13 cellular contexts compared by ENCODE assay signal in genomic region chr12:46832084-46832704, GRCh38. TPM values are rescaled to one million over a fixed set of nuclear protein-coding genes. Genes with fewer than 3 reads are reported as not detected.
DNase-seq lines count a peak whose midpoint lies in the region; ATAC-seq and TF ChIP-seq lines count a peak whose summit lies in the region.
"Had no signal": no experiment of that assay in that cellular context is flagged by ENCODE, and none has a peak within 500 bp of the region (broad histone marks: within the 10 kb centered on the region; RNA-seq: fewer than 3 reads in every experiment).

No MANE protein-coding gene starts in this region.

- no peak for TF ChIP-seq POLR2A in heart left ventricle (IDR thresholded peaks at IDR 0.05)
- no peak for TF ChIP-seq POLR2A in gastroesophageal sphincter (IDR thresholded peaks at IDR 0.05)

- H3K79me2 ChIP-seq in osteoblast (ENCODE audit: insufficient read depth, low read length), result no peaks in the 10 kb centered on the region

- intact Hi-C loops in heart left ventricle (cut with DNase I) (loop anchor here in 1 of 10 donors (10.0 kb wide), 1 partner anchor 147 kb away; no protein-coding TSS in a partner anchor), posterior vena cava (cut with DNase I) (no loop called here)

- H3K27me3 ChIP-seq in NT2/D1 (ENCODE audit: insufficient read depth, insufficient read length) (peaks cover 56% of the 10 kb centered on the region), heart left ventricle (peaks cover 0 to 60% (median 9%) of the 10 kb centered on the region in 9 donors), osteoblast (ENCODE audit: insufficient read depth, low read length) (peaks cover 46% of the 10 kb centered on the region), gastroesophageal sphincter (peaks cover 49% of the 10 kb centered on the region)
- H3K27me3 ChIP-seq: SJSA1 had no signal

- H3K4me2 ChIP-seq in osteoblast (ENCODE audit: insufficient read depth, low read length), result peak overlapping the region; percentile 74

- H3K36me3 ChIP-seq in NT2/D1 (ENCODE audit: insufficient read depth, insufficient read length, low read length) (no peaks in the 10 kb centered on the region), heart left ventricle (no peaks in the 10 kb centered on the region), osteoblast (ENCODE audit: insufficient read depth, low read length) (no peaks in the 10 kb centered on the region), gastroesophageal sphincter (no peaks in the 10 kb centered on the region)
- H3K36me3 ChIP-seq: SJSA1 had no signal

- DNase-seq in COLO668 (lab: John Stamatoyannopoulos, UW; ENCODE audit: unreplicated experiment) (peak; percentile 2), NT2/D1 (ENCODE audit: low read depth, low spot score) (no peak), heart left ventricle (no peak), osteoblast (ENCODE audit: insufficient read length, low spot score, missing footprints) (peak; percentile 56), HPDE6-E6E7 (ENCODE audit: extremely low spot score) (no peak), posterior vena cava (ENCODE audit: low spot score) (no peak), AG08395 (ENCODE audit: low spot score) (no peak)
- DNase-seq: activated CD4-positive, alpha-beta T cell treated with anti-CD3 and anti-CD28 coated beads, Interleukin-2, amount 50 U/mL, for 1 hour; CD4-positive, CD25-positive, alpha-beta regulatory T cell; midbrain; stimulated activated naive CD4-positive, alpha-beta T cell had no signal

- H3K27ac ChIP-seq in heart left ventricle, result peak overlapping the region in 2 of 12 donors; percentile 59 to 79
- no peak overlapping the region for H3K27ac ChIP-seq in osteoblast (ENCODE audit: low read depth, low read length)
- H3K27ac ChIP-seq in gastroesophageal sphincter, result no peak overlapping the region
- H3K27ac ChIP-seq: SJSA1 had no signal

- ATAC-seq in heart left ventricle (no peak), gastroesophageal sphincter (no peak)

- H3K4me3 ChIP-seq in NT2/D1 (ENCODE audit: insufficient read length, low read depth), result peak overlapping the region; percentile 56
- H3K4me3 ChIP-seq in heart left ventricle, result peak overlapping the region in 11 of 12 donors; percentile 37 to 58 (median 50)
- peak overlapping the region; percentile 66 for H3K4me3 ChIP-seq in osteoblast (ENCODE audit: insufficient read depth, low read length)
- no peak overlapping the region for H3K4me3 ChIP-seq in gastroesophageal sphincter
- H3K4me3 ChIP-seq: SJSA1 had no signal

- 19 to 47% (median 23%) methylated on average over 17 of the region's 17 CpGs for WGBS in heart left ventricle, 4 donors
- 35 to 44% methylated on average over 14 to 15 of the region's 17 CpGs for WGBS in gastroesophageal sphincter (ENCODE audit: low coverage in 1 of 2), 2 donors

- no peak for TF ChIP-seq CTCF in heart left ventricle (IDR thresholded peaks at IDR 0.05)
- no peak for TF ChIP-seq CTCF in osteoblast (IDR thresholded peaks at IDR 0.05; ENCODE audit: extremely low read depth, low read depth, low read length)
- TF ChIP-seq CTCF in gastroesophageal sphincter (IDR thresholded peaks at IDR 0.05), result no peak

- no peaks in the 10 kb centered on the region for H4K20me1 ChIP-seq in osteoblast (ENCODE audit: insufficient read depth, low read length)

- H3K9me3 ChIP-seq in NT2/D1 (ENCODE audit: insufficient read depth, low read length) (no peaks in the 10 kb centered on the region), heart left ventricle (no peaks in the 10 kb centered on the region), osteoblast (ENCODE audit: low read depth, low read length) (no peaks in the 10 kb centered on the region), gastroesophageal sphincter (no peaks in the 10 kb centered on the region)
- H3K9me3 ChIP-seq: SJSA1 had no signal

- H3K9ac ChIP-seq in NT2/D1 (ENCODE audit: insufficient read length, low read depth), result peak overlapping the region; percentile 65

- H2AFZ ChIP-seq in osteoblast (ENCODE audit: low read length), result no peak overlapping the region

- no peak for TF ChIP-seq EP300 in gastroesophageal sphincter (IDR thresholded peaks at IDR 0.05)

- no peaks in the 10 kb centered on the region for H3K4me1 ChIP-seq in NT2/D1 (ENCODE audit: insufficient read depth, insufficient read length)
- H3K4me1 ChIP-seq in heart left ventricle, result peaks cover 0 to 15% (median 0%) of the 10 kb centered on the region in 12 donors
- peaks cover 8% of the 10 kb centered on the region for H3K4me1 ChIP-seq in osteoblast (ENCODE audit: insufficient read depth, low read length)
- peaks cover 0 to 19% (median 8%) of the 10 kb centered on the region in 3 donors for H3K4me1 ChIP-seq in gastroesophageal sphincter
- H3K4me1 ChIP-seq: SJSA1 had no signal

RNA-seq across cellular contexts. Expression of gene SLC38A4, which starts 6.4 kb away (rescaled TPM):
- total RNA-seq in heart left ventricle (under 1 TPM in 7 of 9 donors, not detected in 2; 0.16 to 0.59 (median 0.32) TPM), osteoblast (0.72 and 1.2 TPM in 2 replicates), posterior vena cava (1 to 10 TPM; 1.0 to 1.5 TPM), gastroesophageal sphincter (under 1 TPM in 2 of 4 donors, not detected in 2; 0.23 to 0.54 TPM)
- under 1 TPM; 0.04 to 0.27 TPM for polyA plus RNA-seq in heart left ventricle
- total RNA-seq: CD4-positive, CD25-positive, alpha-beta regulatory T cell had no signal
- polyA plus RNA-seq: CD4-positive, CD25-positive, alpha-beta regulatory T cell had no signal

Comparison
In these comparisons a context has a peak if more than half of its experiments do, and no peak if none do; other contexts are left out.
1. DNase-seq: peak in COLO668 (single experiment) and osteoblast (single experiment); none in NT2/D1 (single experiment), heart left ventricle (0 of 5), HPDE6-E6E7 (single experiment), posterior vena cava (single experiment) and AG08395 (single experiment).
2. H3K4me3 ChIP-seq: peak in NT2/D1 (single experiment), heart left ventricle (11 of 12) and osteoblast (single experiment); none in gastroesophageal sphincter (0 of 2).